ENCODE assay signal across 17 cellular contexts in the genomic region with DNA sequence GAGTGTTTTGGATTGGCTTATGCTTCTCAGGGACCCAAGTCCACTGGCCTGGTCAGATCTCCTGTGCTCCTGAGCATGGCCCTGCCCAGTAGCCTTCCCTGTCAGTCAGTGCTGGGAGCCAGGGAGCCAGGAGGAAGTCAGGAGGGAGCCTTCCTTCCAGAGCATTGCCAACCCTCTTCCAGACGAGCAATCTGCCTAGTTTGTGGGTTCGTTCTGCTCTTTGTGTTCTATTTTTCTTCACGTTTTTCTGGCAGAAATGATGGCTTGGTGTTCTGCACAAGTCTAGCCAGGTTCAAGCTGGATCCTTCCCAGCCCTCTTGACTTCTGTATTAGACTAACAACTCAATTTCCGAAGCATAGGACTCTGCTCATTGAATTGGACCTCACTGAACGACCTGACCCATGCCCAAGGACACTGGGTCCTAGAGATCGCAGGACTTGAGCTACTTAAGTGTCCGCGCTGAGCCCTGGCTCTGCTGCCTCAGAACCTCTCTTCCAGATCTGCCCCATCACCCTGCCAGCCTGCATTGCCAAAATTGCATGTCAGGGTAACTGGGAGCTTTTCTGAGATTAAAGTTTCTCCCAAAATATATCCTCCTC.
"Had no signal": no experiment of that assay in that cellular context is flagged by ENCODE, and none has a peak within 500 bp of the region (broad histone marks: within the 10 kb centered on the region; RNA-seq: fewer than 3 reads in every experiment).

No MANE protein-coding gene starts in this region.

- H3K27ac Mint-ChIP-seq: activated naive CD8-positive, alpha-beta T cell treated with anti-CD3 and anti-CD28 coated beads for 36 hours; brain; WTC11 had no signal

- H3K4me3 ChIP-seq: heart left ventricle, lung, skin epidermis, upper lobe of left lung had no signal

- H3K9me3 ChIP-seq: heart left ventricle, upper lobe of left lung had no signal

- H3K27ac ChIP-seq: heart left ventricle had no signal

- H3K36me3 ChIP-seq: heart left ventricle, upper lobe of left lung had no signal

- H3K9me3 Mint-ChIP-seq: activated naive CD8-positive, alpha-beta T cell treated with anti-CD3 and anti-CD28 coated beads for 36 hours; brain; immature natural killer cell; WTC11 had no signal

- H3K27me3 Mint-ChIP-seq: activated naive CD8-positive, alpha-beta T cell treated with anti-CD3 and anti-CD28 coated beads for 36 hours had no signal

- H3K27me3 ChIP-seq: upper lobe of left lung had no signal

- H3K36me3 Mint-ChIP-seq: activated naive CD8-positive, alpha-beta T cell treated with anti-CD3 and anti-CD28 coated beads for 36 hours; brain; immature natural killer cell; WTC11 had no signal

- ATAC-seq: heart left ventricle, WTC11 had no signal

- DNase-seq: activated CD4-positive, alpha-beta T cell treated with anti-CD3 and anti-CD28 coated beads for 48 hours; activated gamma-delta T cell treated with Interleukin-2 at 50 U/mL for 16 hours; activated naive CD8-positive, alpha-beta T cell treated with anti-CD3 and anti-CD28 coated beads for 36 hours; amygdala; central memory CD4-positive, alpha-beta T cell; effector memory CD4-positive, alpha-beta T cell; heart left ventricle; immature natural killer cell; posterior cingulate gyrus; stimulated activated CD4-positive, alpha-beta T cell treated with anti-CD3 and anti-CD28 coated beads, Interleukin-4, amount 100 ng/mL, for 24 hours; stimulated activated naive CD4-positive, alpha-beta T cell; T-helper 2 cell; upper lobe of left lung had no signal

- H3K4me3 Mint-ChIP-seq: activated naive CD8-positive, alpha-beta T cell treated with anti-CD3 and anti-CD28 coated beads for 36 hours; brain; immature natural killer cell; WTC11 had no signal
